ENCODE assay signal across 8 cellular contexts in genomic region chr14:106586098-106586704, GRCh38.
DNase-seq lines count a peak whose midpoint lies in the region; ATAC-seq, FAIRE-seq and TF ChIP-seq lines count a peak whose summit lies in the region.

No MANE protein-coding gene starts in this region.

- no peaks in the 10 kb centered on the region for H3K4me1 Mint-ChIP-seq in activated T-helper 1 cell treated with anti-CD3 and anti-CD28 coated beads, Interleukin-12 subunit alpha, Interleukin-12 subunit beta, Interleukin-2, Interleukin-4 antibody, amounts not matched to agents 30 ng/mL and 10 ng/mL and 1 ng/mL, durations not matched to agents 14 hours and 24 hours and 36 hours (ENCODE audit: low read depth)

- H3K27me3 ChIP-seq in OCI-LY3 (ENCODE audit: low read depth, low read length) (peaks cover 29% of the 10 kb centered on the region), small intestine (ENCODE audit: control insufficient read depth in 2 of 2, insufficient read depth in 2 of 2, low read length in 2 of 2) (no peaks in the 10 kb centered on the region), osteoblast (ENCODE audit: insufficient read depth, low read length) (no peaks in the 10 kb centered on the region)

- H3K79me2 ChIP-seq in OCI-LY3 (ENCODE audit: low read length) (no peaks in the 10 kb centered on the region), osteoblast (ENCODE audit: insufficient read depth, low read length) (no peaks in the 10 kb centered on the region)

- H3K27ac ChIP-seq in OCI-LY3 (ENCODE audit: low read length), result no peak overlapping the region
- H3K27ac ChIP-seq in small intestine (ENCODE audit: low read depth in 1 of 2, low read length in 1 of 2), result no peak overlapping the region
- H3K27ac ChIP-seq in osteoblast (ENCODE audit: low read depth, low read length), result no peak overlapping the region

- H2AFZ ChIP-seq in OCI-LY3 (ENCODE audit: low read depth, low read length) (no peak overlapping the region), osteoblast (ENCODE audit: low read length) (no peak overlapping the region)

- H3K4me2 ChIP-seq in OCI-LY3 (ENCODE audit: low read length), result no peak overlapping the region
- no peak overlapping the region for H3K4me2 ChIP-seq in osteoblast (ENCODE audit: insufficient read depth, low read length)

- H3K36me3 ChIP-seq in OCI-LY3 (replicated peaks; ENCODE audit: low read depth, low read length) (no peaks in the 10 kb centered on the region), small intestine (ENCODE audit: control insufficient read depth in 2 of 2, insufficient read depth in 2 of 2, low read length in 2 of 2) (no peaks in the 10 kb centered on the region), osteoblast (ENCODE audit: insufficient read depth, low read length) (no peaks in the 10 kb centered on the region)

- WGBS in small intestine, 3 donors, result 45 to 56% (median 54%) methylated on average over 8 of the region's 8 CpGs

- no peak overlapping the region for H3K9ac ChIP-seq in OCI-LY3 (ENCODE audit: low read length)

- intact Hi-C loops in activated T-helper 1 cell treated with anti-CD3 and anti-CD28 coated beads, Interleukin-12 subunit alpha, Interleukin-12 subunit beta, Interleukin-2, Interleukin-4 antibody, amounts not matched to agents 30 ng/mL and 10 ng/mL and 1 ng/mL, durations not matched to agents 14 hours and 24 hours and 36 hours (cut with micrococcal nuclease), result no loop called here

- H3K9me3 Mint-ChIP-seq in activated T-helper 1 cell treated with anti-CD3 and anti-CD28 coated beads, Interleukin-12 subunit alpha, Interleukin-12 subunit beta, Interleukin-2, Interleukin-4 antibody, amounts not matched to agents 30 ng/mL and 10 ng/mL and 1 ng/mL, durations not matched to agents 14 hours and 24 hours and 36 hours, result no peaks in the 10 kb centered on the region

- no peak overlapping the region for H3K4me3 Mint-ChIP-seq in activated T-helper 1 cell treated with anti-CD3 and anti-CD28 coated beads, Interleukin-12 subunit alpha, Interleukin-12 subunit beta, Interleukin-2, Interleukin-4 antibody, amounts not matched to agents 30 ng/mL and 10 ng/mL and 1 ng/mL, durations not matched to agents 14 hours and 24 hours and 36 hours

- peak; percentile 64 for ATAC-seq in GM21423 (IDR thresholded peaks at IDR 0.05; ENCODE audit: unreplicated experiment)

- peak; percentile 21 to 25 for DNase-seq in AML-193 (lab: John Stamatoyannopoulos, UW)
- DNase-seq in activated T-helper 1 cell treated with anti-CD3 and anti-CD28 coated beads, Interleukin-12 subunit alpha, Interleukin-12 subunit beta, Interleukin-2, Interleukin-4 antibody, amounts not matched to agents 30 ng/mL and 10 ng/mL and 1 ng/mL, durations not matched to agents 14 hours and 24 hours and 36 hours (ENCODE audit: low spot score), result peak; percentile 44
- DNase-seq in small intestine, result peak; percentile 35
- no peak for DNase-seq in osteoblast (ENCODE audit: insufficient read length, low spot score, missing footprints)
- DNase-seq in ureter (ENCODE audit: low spot score), result no peak
- DNase-seq in putamen (ENCODE audit: low spot score), result no peak

- TF ChIP-seq CTCF in OCI-LY3 (IDR thresholded peaks at IDR 0.05; ENCODE audit: low read depth, low read length) (peak; percentile 85), osteoblast (IDR thresholded peaks at IDR 0.05; ENCODE audit: extremely low read depth, low read depth, low read length) (no peak)

- H4K20me1 ChIP-seq in OCI-LY3 (ENCODE audit: insufficient read depth, low read length) (no peaks in the 10 kb centered on the region), osteoblast (ENCODE audit: insufficient read depth, low read length) (no peaks in the 10 kb centered on the region)

- H3K9me3 ChIP-seq in OCI-LY3 (ENCODE audit: insufficient read depth, low read length) (no peaks in the 10 kb centered on the region), small intestine (ENCODE audit: control insufficient read depth, low read depth) (no peaks in the 10 kb centered on the region), osteoblast (ENCODE audit: low read depth, low read length) (no peaks in the 10 kb centered on the region)

- H3K36me3 Mint-ChIP-seq in activated T-helper 1 cell treated with anti-CD3 and anti-CD28 coated beads, Interleukin-12 subunit alpha, Interleukin-12 subunit beta, Interleukin-2, Interleukin-4 antibody, amounts not matched to agents 30 ng/mL and 10 ng/mL and 1 ng/mL, durations not matched to agents 14 hours and 24 hours and 36 hours (ENCODE audit: low read depth), result no peaks in the 10 kb centered on the region

- H3K4me1 ChIP-seq in OCI-LY3 (ENCODE audit: low read length) (peaks cover 7% of the 10 kb centered on the region; the same call in 1 of the 2 replicates), small intestine (ENCODE audit: control insufficient read depth in 2 of 2, insufficient read depth in 1 of 2, low read depth in 1 of 2, low read length in 1 of 2) (no peaks in the 10 kb centered on the region), osteoblast (ENCODE audit: insufficient read depth, low read length) (no peaks in the 10 kb centered on the region)

- FAIRE-seq in small intestine (lab: Jason Lieb, UNC), result no peak

- no peak overlapping the region for H3K27ac Mint-ChIP-seq in activated T-helper 1 cell treated with anti-CD3 and anti-CD28 coated beads, Interleukin-12 subunit alpha, Interleukin-12 subunit beta, Interleukin-2, Interleukin-4 antibody, amounts not matched to agents 30 ng/mL and 10 ng/mL and 1 ng/mL, durations not matched to agents 14 hours and 24 hours and 36 hours

- H3K4me3 ChIP-seq in OCI-LY3 (ENCODE audit: low read length) (no peak overlapping the region), small intestine (ENCODE audit: low read depth in 1 of 2, low read length in 2 of 2) (no peak overlapping the region), osteoblast (ENCODE audit: insufficient read depth, low read length) (no peak overlapping the region)

- H3K27me3 Mint-ChIP-seq in activated T-helper 1 cell treated with anti-CD3 and anti-CD28 coated beads, Interleukin-12 subunit alpha, Interleukin-12 subunit beta, Interleukin-2, Interleukin-4 antibody, amounts not matched to agents 30 ng/mL and 10 ng/mL and 1 ng/mL, durations not matched to agents 14 hours and 24 hours and 36 hours (ENCODE audit: insufficient read depth), result peaks cover 17% of the 10 kb centered on the region

Comparison
In these comparisons a context has a peak if more than half of its experiments do, and no peak if none do; other contexts are left out.
1. DNase-seq: peak in AML-193 (2 of 2), activated T-helper 1 cell treated with anti-CD3 and anti-CD28 coated beads, Interleukin-12 subunit alpha, Interleukin-12 subunit beta, Interleukin-2, Interleukin-4 antibody, amounts not matched to agents 30 ng/mL and 10 ng/mL and 1 ng/mL, durations not matched to agents 14 hours and 24 hours and 36 hours (single experiment) and small intestine (single experiment); none in osteoblast (single experiment), ureter (single experiment) and putamen (single experiment).